ENCODE assay signal across 10 cellular contexts in the genomic region with DNA sequence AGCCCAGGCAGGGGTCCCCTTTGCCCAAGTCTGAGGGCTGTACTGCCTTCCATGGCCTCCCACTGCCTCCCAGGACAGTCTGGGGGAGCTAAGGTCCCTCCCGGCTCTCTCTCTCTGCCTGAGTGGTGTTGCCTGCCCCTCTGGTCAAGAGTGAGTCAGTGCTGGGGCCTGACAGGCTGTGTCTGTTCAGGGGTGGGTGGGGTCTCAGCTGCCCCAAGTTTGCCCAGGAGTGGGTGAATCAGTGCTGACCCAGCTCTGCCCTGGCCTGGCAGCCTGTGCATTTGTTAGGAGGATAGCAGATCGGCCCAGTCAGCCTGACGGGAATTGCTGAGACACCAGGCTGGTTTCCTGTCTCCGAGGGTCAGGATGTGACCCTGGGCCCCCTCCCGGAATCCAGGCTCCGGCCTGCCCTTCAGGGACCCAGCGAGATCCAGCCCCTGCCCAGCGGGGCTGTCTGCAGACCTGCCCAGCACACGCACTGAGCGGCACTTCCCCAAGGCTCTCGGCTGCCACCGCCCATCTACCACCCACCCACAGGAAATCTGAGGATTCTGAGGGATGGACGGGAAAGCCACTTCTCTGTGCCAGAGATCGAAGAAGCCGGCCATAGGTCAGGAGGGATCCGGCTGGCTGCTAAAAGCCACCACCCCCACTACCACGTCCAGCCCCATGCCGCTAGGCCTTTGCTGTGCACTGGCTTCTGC. TPM values are rescaled to one million over a fixed set of nuclear protein-coding genes. Genes with fewer than 3 reads are reported as not detected.
DNase-seq lines count a peak whose midpoint lies in the region; ATAC-seq and TF ChIP-seq lines count a peak whose summit lies in the region.
"Had no signal": no experiment of that assay in that cellular context is flagged by ENCODE, and none has a peak within 500 bp of the region (broad histone marks: within the 10 kb centered on the region; RNA-seq: fewer than 3 reads in every experiment).

No MANE protein-coding gene starts in this region.

- H3K4me2 ChIP-seq in neuronal stem cell (ENCODE audit: insufficient read depth, low read length, poor library complexity, severe bottlenecking), result no peak overlapping the region

- H3K36me3 Mint-ChIP-seq in endodermal cell (ENCODE audit: low read depth), result no peaks in the 10 kb centered on the region

- peak overlapping the region; percentile 77 for H2BK5ac ChIP-seq in neuronal stem cell (ENCODE audit: low read length)

- H3K4me3 ChIP-seq in AG04450 (ENCODE audit: low read depth, low read length) (peak overlapping the region; percentile 20), SJSA1 (no peak overlapping the region), fibroblast of pulmonary artery (replicated peaks; ENCODE audit: low read depth, low read length) (no peak overlapping the region), neuronal stem cell (ENCODE audit: low read length in 2 of 2) (peak overlapping the region in 1 of 2 donors; percentile 28), endodermal cell (ENCODE audit: low read length) (no peak overlapping the region)

- no CpG with 5 or more reads among the region's 18 CpGs for WGBS in neuronal stem cell (ENCODE audit: extremely low coverage in 2 of 2, insufficient read length in 2 of 2, insufficient replicate concordance in 1 of 2), 2 donors
- WGBS in endodermal cell (ENCODE audit: insufficient coverage in 1 of 2, insufficient read length in 1 of 2), 2 experiments, result 75 to 82% methylated on average over 15 to 18 of the region's 18 CpGs

- H3K4ac ChIP-seq in neuronal stem cell (ENCODE audit: low read length), result no peak overlapping the region

- no peak overlapping the region for H3K27ac Mint-ChIP-seq in endodermal cell
- H3K27ac Mint-ChIP-seq: CD4-positive, alpha-beta T cell had no signal

- H3K27ac ChIP-seq in AG04450 (ENCODE audit: low read depth, low read length) (peak overlapping the region; percentile 92), SJSA1 (peak overlapping the region; percentile 79), neuronal stem cell (replicated peaks; ENCODE audit: low read length) (no peak overlapping the region), endodermal cell (ENCODE audit: low read depth, low read length) (no peak overlapping the region)

- H3K79me1 ChIP-seq in neuronal stem cell (ENCODE audit: low read depth, low read length), result no peaks in the 10 kb centered on the region

- no peaks in the 10 kb centered on the region for H3K9me3 Mint-ChIP-seq in endodermal cell
- H3K9me3 Mint-ChIP-seq: CD4-positive, alpha-beta T cell had no signal

- peak overlapping the region; percentile 96 for H2AK5ac ChIP-seq in neuronal stem cell (ENCODE audit: low read depth, low read length)

- no peak for ATAC-seq in HG03439 (IDR thresholded peaks at IDR 0.05; ENCODE audit: unreplicated experiment)

- no peak overlapping the region for H2BK120ac ChIP-seq in neuronal stem cell (ENCODE audit: low read depth, low read length)

- H3K23ac ChIP-seq in neuronal stem cell (ENCODE audit: low read depth, low read length, poor library complexity), result peak overlapping the region; percentile 10

- peak overlapping the region; percentile 70 for H3K18ac ChIP-seq in neuronal stem cell (ENCODE audit: low read length)

- H2BK15ac ChIP-seq in neuronal stem cell (ENCODE audit: low read length), result peak overlapping the region; percentile 38

- H3K14ac ChIP-seq in neuronal stem cell (ENCODE audit: low read length), result no peak overlapping the region

- H3K36me3 ChIP-seq in SJSA1 (peaks cover 31% of the 10 kb centered on the region), neuronal stem cell (replicated peaks in 1 of 2; ENCODE audit: control insufficient read depth in 2 of 2, insufficient read depth in 2 of 2, low read length in 2 of 2) (no peaks in the 10 kb centered on the region), endodermal cell (ENCODE audit: control insufficient read depth, insufficient read depth, low read length) (no peaks in the 10 kb centered on the region)

- no peak overlapping the region for H4K8ac ChIP-seq in neuronal stem cell (ENCODE audit: low read depth, low read length)

- no peaks in the 10 kb centered on the region for H3K27me3 Mint-ChIP-seq in endodermal cell (ENCODE audit: insufficient read depth)
- H3K27me3 Mint-ChIP-seq: CD4-positive, alpha-beta T cell had no signal

- peak overlapping the region; percentile 96 for H2AFZ ChIP-seq in neuronal stem cell (ENCODE audit: low read length)

- H3K9ac ChIP-seq in neuronal stem cell (ENCODE audit: low read depth, low read length, poor library complexity) (peak overlapping the region; percentile 56), endodermal cell (ENCODE audit: extremely low read depth, low read length, poor library complexity, severe bottlenecking) (no peak overlapping the region)

- no peak for TF ChIP-seq CTCF in AG04450 (IDR thresholded peaks at IDR 0.05; ENCODE audit: low read depth, low read length)
- no peak for TF ChIP-seq CTCF in fibroblast of pulmonary artery (IDR thresholded peaks at IDR 0.05; ENCODE audit: low read length, missing control alignments)
- TF ChIP-seq CTCF in endodermal cell (conservative IDR thresholded peaks at IDR 0.05), result no peak

- peak overlapping the region; percentile 9 for H4K91ac ChIP-seq in neuronal stem cell (ENCODE audit: low read depth, low read length, poor library complexity)

- peak; percentile 65 for DNase-seq in AG04450 (ENCODE audit: low read depth, low spot score)
- peak; percentile 62 to 92 for DNase-seq in SJSA1 (ENCODE audit: low read depth in 1 of 2, low spot score in 2 of 2)
- DNase-seq in fibroblast of pulmonary artery (ENCODE audit: low read depth), result peak; percentile 94
- no peak for DNase-seq in neuronal stem cell (ENCODE audit: low spot score)
- DNase-seq in T-helper 1 cell, result no peak
- no peak for DNase-seq in NCI-H128 (lab: John Stamatoyannopoulos, UW; ENCODE audit: unreplicated experiment)
- DNase-seq in endodermal cell, result no peak
- DNase-seq: CD4-positive, alpha-beta T cell; stimulated activated naive CD4-positive, alpha-beta T cell had no signal

- CTCF ChIA-PET in AG04450 (lab: Charles Lee), result interaction anchor here (0.6 to 1.1 kb wide), 3 partner anchors 14 to 116 kb away, joined by 3 to 4 read pairs (median 3); no protein-coding TSS in a partner anchor

- H3K4me1 Mint-ChIP-seq in endodermal cell, result no peaks in the 10 kb centered on the region

- POLR2A ChIA-PET in AG04450 (lab: Yijun Ruan, JAX), result interaction anchor here (0.5 to 1.8 kb wide), 3 partner anchors 14 to 26 kb away, joined by 5 to 10 read pairs (median 6); partner anchors contain the start of gene ENG

- H2BK12ac ChIP-seq in neuronal stem cell (ENCODE audit: low read length), result no peak overlapping the region

- H3K4me1 ChIP-seq in SJSA1 (replicated peaks), result peaks cover 44% of the 10 kb centered on the region
- H3K4me1 ChIP-seq in neuronal stem cell (ENCODE audit: control insufficient read depth in 2 of 2, insufficient read depth in 1 of 2, low read depth in 1 of 2, low read length in 2 of 2), result peaks cover 15 to 25% of the 10 kb centered on the region in 2 donors
- H3K4me1 ChIP-seq in endodermal cell (ENCODE audit: control insufficient read depth, insufficient read depth, low read length), result no peaks in the 10 kb centered on the region

- H3K27me3 ChIP-seq in AG04450 (ENCODE audit: control insufficient read depth, insufficient read depth, low read length) (no peaks in the 10 kb centered on the region), SJSA1 (replicated peaks) (no peaks in the 10 kb centered on the region), neuronal stem cell (ENCODE audit: control insufficient read depth in 3 of 3, insufficient read depth in 3 of 3, low read depth in 1 of 3, low read length in 3 of 3) (no peaks in the 10 kb centered on the region), endodermal cell (ENCODE audit: control insufficient read depth, insufficient read depth, low read length, poor library complexity, severe bottlenecking) (no peaks in the 10 kb centered on the region)

- no peak overlapping the region for H3K4me3 Mint-ChIP-seq in endodermal cell
- H3K4me3 Mint-ChIP-seq: CD4-positive, alpha-beta T cell had no signal

- H3K9me3 ChIP-seq in AG04450 (ENCODE audit: control insufficient read depth, insufficient read depth, low read length) (no peaks in the 10 kb centered on the region), SJSA1 (replicated peaks) (no peaks in the 10 kb centered on the region), neuronal stem cell (replicated peaks in 1 of 2; ENCODE audit: control insufficient read depth in 2 of 2, insufficient read depth in 1 of 2, low read depth in 1 of 2, low read length in 2 of 2) (no peaks in the 10 kb centered on the region), endodermal cell (ENCODE audit: control insufficient read depth, low read length) (no peaks in the 10 kb centered on the region)

RNA-seq across cellular contexts. Expression of gene ENG, which starts 15.9 kb away (rescaled TPM):
- 17.2 and 34.2 TPM in 2 replicates for polyA plus RNA-seq in AG04450 (2011; rRNA removed)
- polyA minus RNA-seq in AG04450 (2011; rRNA and poly(A)+ RNA removed), result 29.1 and 34.5 TPM in 2 replicates
- 6.8 and 8.7 TPM in 2 replicates for total RNA-seq in SJSA1 (2014; rRNA removed; shearing (Covaris generic))
- polyA plus RNA-seq in neuronal stem cell (2013, experiment 1 of 2), result 0.11 TPM
- 0.10 TPM for polyA plus RNA-seq in neuronal stem cell (2013, experiment 2 of 2)
- total RNA-seq in endodermal cell, result 1 to 10 TPM; 2.2 to 2.4 TPM
- 1.2 TPM for polyA plus RNA-seq in endodermal cell (2013, experiment 1 of 2)
- polyA plus RNA-seq in endodermal cell (2013, experiment 2 of 2), result 0.95 TPM

RNA-seq across cellular contexts. Expression of gene FPGS, which starts 35.8 kb away (rescaled TPM):
- 24.8 and 34.6 TPM in 2 replicates for polyA plus RNA-seq in AG04450 (2011; rRNA removed)
- polyA minus RNA-seq in AG04450 (2011; rRNA and poly(A)+ RNA removed), result 36.9 and 48.0 TPM in 2 replicates
- 49.0 and 70.0 TPM in 2 replicates for total RNA-seq in SJSA1 (2014; rRNA removed; shearing (Covaris generic))
- 30.2 TPM for polyA plus RNA-seq in neuronal stem cell (2013, experiment 1 of 2)
- polyA plus RNA-seq in neuronal stem cell (2013, experiment 2 of 2), result 32.1 TPM
- total RNA-seq in endodermal cell, result 10 to 100 TPM; 75.2 to 76.4 TPM
- polyA plus RNA-seq in endodermal cell (2013, experiment 1 of 2), result 46.4 TPM
- 42.8 TPM for polyA plus RNA-seq in endodermal cell (2013, experiment 2 of 2)

RNA-seq across cellular contexts. Expression of gene AK1, which starts 38.9 kb away (rescaled TPM):
- polyA plus RNA-seq in AG04450 (2011; rRNA removed), result 75.9 and 93.9 TPM in 2 replicates
- polyA minus RNA-seq in AG04450 (2011; rRNA and poly(A)+ RNA removed), result 24.9 and 43.3 TPM in 2 replicates
- 32.6 and 32.7 TPM in 2 replicates for total RNA-seq in SJSA1 (2014; rRNA removed; shearing (Covaris generic))
- polyA plus RNA-seq in neuronal stem cell (2013, experiment 1 of 2), result 36.1 TPM
- polyA plus RNA-seq in neuronal stem cell (2013, experiment 2 of 2), result 36.6 TPM
- 10 to 100 TPM; 19.0 to 22.8 TPM for total RNA-seq in endodermal cell
- polyA plus RNA-seq in endodermal cell (2013, experiment 1 of 2), result 58.2 TPM
- 50.8 TPM for polyA plus RNA-seq in endodermal cell (2013, experiment 2 of 2)

RNA-seq across cellular contexts. Expression of gene CDK9, which starts 52.7 kb away (rescaled TPM):
- 38.2 and 45.9 TPM in 2 replicates for polyA plus RNA-seq in AG04450 (2011; rRNA removed)
- 47.9 and 58.9 TPM in 2 replicates for polyA minus RNA-seq in AG04450 (2011; rRNA and poly(A)+ RNA removed)
- 16.8 and 21.4 TPM in 2 replicates for total RNA-seq in SJSA1 (2014; rRNA removed; shearing (Covaris generic))
- polyA plus RNA-seq in neuronal stem cell (2013, experiment 1 of 2), result 29.1 TPM
- polyA plus RNA-seq in neuronal stem cell (2013, experiment 2 of 2), result 30.0 TPM
- 100 to 1,000 TPM in 1 of 2 donors, 10 to 100 TPM in 1; 97.1 to 101 TPM for total RNA-seq in endodermal cell
- polyA plus RNA-seq in endodermal cell (2013, experiment 1 of 2), result 58.2 TPM
- 58.0 TPM for polyA plus RNA-seq in endodermal cell (2013, experiment 2 of 2)

Comparison
In these comparisons a context has a peak if more than half of its experiments do, and no peak if none do; other contexts are left out.
1. DNase-seq: peak in AG04450 (single experiment), SJSA1 (2 of 2) and fibroblast of pulmonary artery (single experiment); none in neuronal stem cell (single experiment), T-helper 1 cell (0 of 5), NCI-H128 (single experiment) and endodermal cell (single experiment).
2. H3K27ac ChIP-seq: peak in AG04450 (single experiment) and SJSA1 (single experiment); none in neuronal stem cell (single experiment) and endodermal cell (single experiment).